ENCODE assay signal across 16 cellular contexts in the genomic region with DNA sequence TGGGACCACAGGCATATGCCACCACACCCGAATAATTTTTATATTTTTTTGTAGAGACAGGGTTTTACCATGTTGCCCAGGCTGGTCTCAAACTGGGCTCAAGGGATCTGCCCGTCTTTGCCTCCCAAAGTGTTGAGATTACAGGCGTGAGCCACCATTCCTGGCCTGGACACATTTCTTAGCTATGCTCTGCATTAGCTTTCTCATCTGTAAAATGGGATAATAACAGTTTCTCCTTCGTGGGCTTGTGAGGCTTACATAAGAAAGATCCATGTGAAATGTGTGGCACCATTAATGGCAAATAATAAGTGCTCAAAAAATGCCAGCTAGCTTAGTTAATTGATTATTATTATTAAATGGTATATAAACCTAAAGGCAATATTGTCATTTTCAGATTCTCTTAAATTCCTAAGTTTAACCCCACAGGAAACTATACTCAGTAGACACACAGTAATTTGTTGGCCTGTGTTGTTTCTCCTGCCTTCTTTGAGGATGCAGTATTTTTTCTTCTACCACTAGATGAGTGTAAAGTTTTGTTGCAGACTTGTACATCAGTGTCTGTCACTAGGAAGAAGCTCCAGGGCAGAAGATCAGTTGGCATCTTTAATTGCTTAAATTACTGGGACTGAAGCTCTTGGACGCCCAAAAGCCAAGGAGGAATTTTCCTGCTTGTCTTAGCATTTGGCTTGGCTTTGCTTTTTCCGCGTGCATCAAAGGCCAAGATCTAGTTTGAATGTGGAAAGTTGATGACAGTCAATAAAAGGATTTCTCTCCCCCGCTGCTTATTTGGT.
DNase-seq lines count a peak whose midpoint lies in the region; ATAC-seq and FAIRE-seq lines count a peak whose summit lies in the region.
"Had no signal": no experiment of that assay in that cellular context is flagged by ENCODE, and none has a peak within 500 bp of the region (broad histone marks: within the 10 kb centered on the region; RNA-seq: fewer than 3 reads in every experiment).

No MANE protein-coding gene starts in this region.

- no peaks in the 10 kb centered on the region for H3K36me3 ChIP-seq in CD4-positive, CD25-positive, alpha-beta regulatory T cell (ENCODE audit: control insufficient read depth, insufficient read depth, low read length)
- no peaks in the 10 kb centered on the region for H3K36me3 ChIP-seq in mesendoderm (ENCODE audit: control insufficient read depth, insufficient read depth, low read length)
- H3K36me3 ChIP-seq: ascending aorta, BE2C had no signal

- H3K36me3 Mint-ChIP-seq in CD4-positive, CD25-positive, alpha-beta regulatory T cell, result no peaks in the 10 kb centered on the region
- no peaks in the 10 kb centered on the region for H3K36me3 Mint-ChIP-seq in T-cell

- H3K18ac ChIP-seq in mesendoderm (ENCODE audit: low read length), result no peak overlapping the region

- H3K4me1 Mint-ChIP-seq in CD4-positive, CD25-positive, alpha-beta regulatory T cell, result peaks cover 18 to 49% (median 24%) of the 10 kb centered on the region in 4 donors
- H3K4me1 Mint-ChIP-seq in T-cell, result peaks cover 57 to 63% (median 62%) of the 10 kb centered on the region in 3 donors

- H3K56ac ChIP-seq in mesendoderm (ENCODE audit: low read length), result no peak overlapping the region

- peaks cover 0 to 1% (median 0%) of the 10 kb centered on the region in 7 donors for H3K9me3 Mint-ChIP-seq in CD4-positive, CD25-positive, alpha-beta regulatory T cell
- H3K9me3 Mint-ChIP-seq in T-cell, result no peaks in the 10 kb centered on the region

- FAIRE-seq in G401.6 (lab: Jason Lieb, UNC), result peak; percentile 28
- FAIRE-seq: colon, H54 had no signal

- no peak overlapping the region for H3K4me3 ChIP-seq in CD4-positive, CD25-positive, alpha-beta regulatory T cell (ENCODE audit: low read depth, low read length)
- no peak overlapping the region for H3K4me3 ChIP-seq in mesendoderm (ENCODE audit: low read length)
- H3K4me3 ChIP-seq: ascending aorta had no signal

- no CpG with 5 or more reads among the region's 8 CpGs for WGBS in mesendoderm (ENCODE audit: extremely low coverage, insufficient coverage, low lambda C conversion rate)

- H4K5ac ChIP-seq in mesendoderm (ENCODE audit: low read length), result no peak overlapping the region

- H3K27ac Mint-ChIP-seq in CD4-positive, CD25-positive, alpha-beta regulatory T cell, result peak overlapping the region; percentile 42 to 99 (median 68)
- H3K27ac Mint-ChIP-seq in T-cell, result peak overlapping the region; percentile 89 to 98

- DNase-seq in CD4-positive, CD25-positive, alpha-beta regulatory T cell, result no peak
- DNase-seq in T-cell, result no peak
- DNase-seq in mesendoderm, result no peak
- DNase-seq in NCI-H446 treated with DMSO at 0.1 percent for 48 hours (lab: John Stamatoyannopoulos, UW), result no peak
- DNase-seq in stimulated activated CD4-positive, alpha-beta T cell treated with anti-CD3 and anti-CD28 coated beads, Interleukin-2, amount 100 ng/mL, for 24 hours, result no peak
- DNase-seq: activated T-cell treated with anti-CD3 and anti-CD28 coated beads, Interleukin-2, amount 50 U/mL, for 1 hour; BE2C; DMS53; NCI-H1436; NCI-H446 had no signal

- H3K9ac ChIP-seq in mesendoderm (ENCODE audit: low read length), result no peak overlapping the region

- H3K4me2 ChIP-seq in mesendoderm (ENCODE audit: low read length), result no peak overlapping the region

- no peaks in the 10 kb centered on the region for H3K27me3 ChIP-seq in CD4-positive, CD25-positive, alpha-beta regulatory T cell (ENCODE audit: control insufficient read depth, insufficient read depth, low read length)
- no peaks in the 10 kb centered on the region for H3K27me3 ChIP-seq in mesendoderm (ENCODE audit: insufficient read depth, low read length, poor library complexity)
- H3K27me3 ChIP-seq: ascending aorta, BE2C had no signal

- H3K27ac ChIP-seq in CD4-positive, CD25-positive, alpha-beta regulatory T cell (ENCODE audit: insufficient read depth, low read length, poor library complexity, severe bottlenecking), result no peak overlapping the region
- H3K27ac ChIP-seq in mesendoderm (ENCODE audit: low read depth, low read length), result no peak overlapping the region
- H3K27ac ChIP-seq: ascending aorta had no signal

- no peak overlapping the region for H2BK5ac ChIP-seq in mesendoderm (ENCODE audit: low read length)

- peak overlapping the region; percentile 23 for H2BK15ac ChIP-seq in mesendoderm (replicated peaks; ENCODE audit: low read depth)

- H3K27me3 Mint-ChIP-seq in CD4-positive, CD25-positive, alpha-beta regulatory T cell, result no peaks in the 10 kb centered on the region
- H3K27me3 Mint-ChIP-seq in T-cell, result no peaks in the 10 kb centered on the region
- H3K27me3 Mint-ChIP-seq: stimulated activated naive CD8-positive, alpha-beta T cell treated with anti-CD3 and anti-CD28 coated beads, Interleukin-15, Interleukin-2, amounts not matched to agents 100 ng/mL and 50 ng/mL, for 24 hours had no signal

- no peak overlapping the region for H3K23ac ChIP-seq in mesendoderm (ENCODE audit: low read length)

- CTCF ChIA-PET in T-cell (lab: Charles Lee), result interaction anchor here in 1 of 2 donors (1.7 kb wide), 1 partner anchor 159 kb away, joined by 5 read pairs; no protein-coding TSS in a partner anchor

- no peak overlapping the region for H4K8ac ChIP-seq in mesendoderm (ENCODE audit: low read depth, low read length)

- ATAC-seq in CD4-positive, CD25-positive, alpha-beta regulatory T cell (ENCODE audit: low read depth in 2 of 2), result no peak
- ATAC-seq in T-cell (replicated peaks in 1 of 4), result no peak
- no peak for ATAC-seq in GM19324 (IDR thresholded peaks at IDR 0.05; ENCODE audit: low FRiP score, unreplicated experiment)

- no peak overlapping the region for H3K4ac ChIP-seq in mesendoderm (ENCODE audit: low read depth, low read length)

- H3K79me1 ChIP-seq in mesendoderm (ENCODE audit: low read length), result no peaks in the 10 kb centered on the region

- no peak overlapping the region for H3K4me3 Mint-ChIP-seq in CD4-positive, CD25-positive, alpha-beta regulatory T cell
- peak overlapping the region in 1 of 3 donors; percentile 75 for H3K4me3 Mint-ChIP-seq in T-cell
- H3K4me3 Mint-ChIP-seq: stimulated activated naive CD8-positive, alpha-beta T cell treated with anti-CD3 and anti-CD28 coated beads, Interleukin-15, Interleukin-2, amounts not matched to agents 100 ng/mL and 50 ng/mL, for 24 hours had no signal

- POLR2A ChIA-PET in T-cell (lab: Charles Lee), result interaction anchor here (0.5 to 0.6 kb wide), 2 partner anchors 190 to 245 kb away, joined by 3 read pairs; no protein-coding TSS in a partner anchor

- H3K9me3 ChIP-seq in CD4-positive, CD25-positive, alpha-beta regulatory T cell (ENCODE audit: control insufficient read depth in 2 of 2, low read length in 2 of 2), result no peaks in the 10 kb centered on the region
- H3K9me3 ChIP-seq: ascending aorta, BE2C had no signal

- H2BK120ac ChIP-seq in mesendoderm (ENCODE audit: low read depth, low read length), result no peak overlapping the region

- H3K4me1 ChIP-seq in CD4-positive, CD25-positive, alpha-beta regulatory T cell (ENCODE audit: control insufficient read depth, insufficient read depth, low read length, poor library complexity, severe bottlenecking), result peaks cover 34% of the 10 kb centered on the region
- H3K4me1 ChIP-seq in mesendoderm (ENCODE audit: control insufficient read depth, low read depth, low read length), result peaks cover 2% of the 10 kb centered on the region

- H2AK5ac ChIP-seq in mesendoderm (ENCODE audit: low read length), result no peak overlapping the region

- no peaks in the 10 kb centered on the region for H3K79me2 ChIP-seq in mesendoderm (ENCODE audit: control insufficient read depth, insufficient read depth, low read length)
